ENCODE assay signal across 9 cellular contexts in genomic region chr4:105594094-105595010, GRCh38. TPM values are rescaled to one million over a fixed set of nuclear protein-coding genes. Genes with fewer than 3 reads are reported as not detected.
A peak's percentile ranks its signal among the peaks of the same experiment; 100 is the strongest.
DNase-seq lines count a peak whose midpoint lies in the region; ATAC-seq and TF ChIP-seq lines count a peak whose summit lies in the region.
"Had no signal": no experiment of that assay in that cellular context is flagged by ENCODE, and none has a peak within 500 bp of the region (broad histone marks: within the 10 kb centered on the region; RNA-seq: fewer than 3 reads in every experiment).

No MANE protein-coding gene starts in this region.

- H3K4me3 ChIP-seq in gastroesophageal sphincter: no peak overlapping the region

- H3K9me3 ChIP-seq in gastroesophageal sphincter: no peaks in the 10 kb centered on the region

- H3K4me1 ChIP-seq in gastroesophageal sphincter: no peaks in the 10 kb centered on the region

- no peak for TF ChIP-seq EP300 in gastroesophageal sphincter (IDR thresholded peaks at IDR 0.05)

- ATAC-seq in GM18499 (IDR thresholded peaks at IDR 0.05; ENCODE audit: insufficient read depth, unreplicated experiment) (peak; percentile 77), GM21390 (IDR thresholded peaks at IDR 0.05; ENCODE audit: unreplicated experiment) (peak; percentile 91), HG03342 (IDR thresholded peaks at IDR 0.05; ENCODE audit: unreplicated experiment) (peak; percentile 95), gastroesophageal sphincter (no peak)

- no peak overlapping the region for H3K27ac ChIP-seq in gastroesophageal sphincter

- no peaks in the 10 kb centered on the region for H3K27me3 ChIP-seq in gastroesophageal sphincter

- WGBS in gastroesophageal sphincter (ENCODE audit: low coverage in 1 of 2), 2 donors: 31 to 32% methylated on average over 7 of the region's 7 CpGs

- DNase-seq in kidney glomerular epithelial cell (lab: John Stamatoyannopoulos, UW): peak; percentile 78
- no peak for DNase-seq in stimulated activated CD4-positive, alpha-beta T cell treated with anti-CD3 and anti-CD28 coated beads, Interleukin-2, amount 100 ng/mL, for 24 hours
- no peak for DNase-seq in NCI-H146 treated with DMSO at 0.1 percent for 48 hours (lab: John Stamatoyannopoulos, UW; ENCODE audit: unreplicated experiment)
- DNase-seq in germinal center (ENCODE audit: low spot score): no peak
- DNase-seq: activated CD4-positive, alpha-beta T cell treated with anti-CD3 and anti-CD28 coated beads for 1 hour had no signal

- no peak for TF ChIP-seq CTCF in gastroesophageal sphincter (IDR thresholded peaks at IDR 0.05)

- TF ChIP-seq POLR2A in gastroesophageal sphincter (IDR thresholded peaks at IDR 0.05): no peak

- no peaks in the 10 kb centered on the region for H3K36me3 ChIP-seq in gastroesophageal sphincter

RNA-seq across cellular contexts. Expression of gene ARHGEF38, which starts 41.9 kb away (rescaled TPM):
- total RNA-seq in gastroesophageal sphincter: under 1 TPM in 1 of 4 donors, not detected in 3; 0.25 TPM
